19 cellular contexts compared by ENCODE assay signal in the genomic region with DNA sequence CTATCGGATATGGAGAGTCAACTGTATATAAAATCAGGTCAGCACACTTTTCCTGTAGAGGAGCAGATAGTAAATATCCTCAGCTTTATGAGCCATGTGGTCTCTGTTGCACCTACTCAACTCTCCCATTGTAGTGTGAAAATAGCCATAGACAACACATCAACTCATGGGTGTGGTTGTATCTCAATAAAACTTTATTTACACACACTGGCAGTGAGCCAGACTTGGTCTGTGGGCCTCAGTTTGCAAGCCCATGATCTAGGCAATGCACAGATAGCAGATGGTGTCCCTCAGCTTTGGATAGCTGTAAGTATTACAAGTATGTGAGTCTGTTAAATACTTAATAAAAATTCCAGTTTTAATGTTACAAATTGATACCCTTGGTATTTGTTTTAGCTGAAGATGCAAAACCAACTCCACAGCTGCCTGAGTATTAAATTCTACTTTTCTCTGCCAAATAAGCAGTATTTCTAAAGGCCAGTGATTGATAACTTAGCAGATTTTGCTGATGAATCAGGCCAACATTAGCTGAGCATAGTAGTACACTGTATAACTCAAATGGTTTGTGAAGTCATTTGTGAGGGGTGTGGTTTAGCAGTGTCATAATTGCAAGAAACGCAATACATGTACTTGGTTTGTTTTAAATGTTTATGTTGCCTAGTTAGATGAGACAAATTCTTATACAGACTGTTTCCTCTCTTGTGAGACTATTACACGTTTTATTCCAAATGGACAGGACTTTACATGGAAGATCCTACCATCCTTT.
DNase-seq lines count a peak whose midpoint lies in the region; ATAC-seq and TF ChIP-seq lines count a peak whose summit lies in the region.
"Had no signal": no experiment of that assay in that cellular context is flagged by ENCODE, and none has a peak within 500 bp of the region (broad histone marks: within the 10 kb centered on the region; RNA-seq: fewer than 3 reads in every experiment).

No MANE protein-coding gene starts in this region.

- H3K4me3 Mint-ChIP-seq in CD14-positive monocyte = no peak overlapping the region
- peak overlapping the region; percentile 28 for H3K4me3 Mint-ChIP-seq in activated naive CD8-positive, alpha-beta T cell treated with anti-CD3 and anti-CD28 coated beads, Interleukin-2, amount 10 ng/mL, durations not matched to agents 7 days and 5 days
- no peak overlapping the region for H3K4me3 Mint-ChIP-seq in activated T-cell treated with anti-CD3 and anti-CD28 coated beads, Interleukin-2, amount 50 U/mL, for 4 hours

- no peak overlapping the region for H3K18ac ChIP-seq in mesenchymal stem cell (ENCODE audit: low read depth in 1 of 2, low read length in 2 of 2)

- no peak for ATAC-seq in activated naive CD8-positive, alpha-beta T cell treated with anti-CD3 and anti-CD28 coated beads, Interleukin-2, amount 10 ng/mL, durations not matched to agents 7 days and 5 days (ENCODE audit: low read depth)
- no peak for ATAC-seq in activated T-cell treated with anti-CD3 and anti-CD28 coated beads, Interleukin-2, amount 50 U/mL, for 4 hours

- peaks cover 23% of the 10 kb centered on the region for H3K4me1 Mint-ChIP-seq in CD14-positive monocyte
- H3K4me1 Mint-ChIP-seq in activated naive CD8-positive, alpha-beta T cell treated with anti-CD3 and anti-CD28 coated beads, Interleukin-2, amount 10 ng/mL, durations not matched to agents 7 days and 5 days = peaks cover 15% of the 10 kb centered on the region
- peaks cover 18% of the 10 kb centered on the region for H3K4me1 Mint-ChIP-seq in activated T-cell treated with anti-CD3 and anti-CD28 coated beads, Interleukin-2, amount 50 U/mL, for 4 hours (ENCODE audit: low read depth)

- H2BK5ac ChIP-seq in mesenchymal stem cell (ENCODE audit: low read depth, low read length, poor library complexity, severe bottlenecking) = no peak overlapping the region

- H3K79me1 ChIP-seq in mesenchymal stem cell (replicated peaks; ENCODE audit: low read length, poor library complexity, severe bottlenecking) = peaks cover 5% of the 10 kb centered on the region

- no peak overlapping the region for H2AK5ac ChIP-seq in mesenchymal stem cell (ENCODE audit: low read length, severe bottlenecking)

- peaks cover 0 to 16% (median 0%) of the 10 kb centered on the region in 3 donors for H3K27me3 Mint-ChIP-seq in CD14-positive monocyte (ENCODE audit: low read depth in 3 of 3)
- no peaks in the 10 kb centered on the region for H3K27me3 Mint-ChIP-seq in activated naive CD8-positive, alpha-beta T cell treated with anti-CD3 and anti-CD28 coated beads, Interleukin-2, amount 10 ng/mL, durations not matched to agents 7 days and 5 days
- H3K27me3 Mint-ChIP-seq in activated T-cell treated with anti-CD3 and anti-CD28 coated beads, Interleukin-2, amount 50 U/mL, for 4 hours (ENCODE audit: low read depth) = no peaks in the 10 kb centered on the region

- H4K8ac ChIP-seq in mesenchymal stem cell (ENCODE audit: low read length) = no peak overlapping the region

- no peaks in the 10 kb centered on the region for H3K27me3 ChIP-seq in KMS-11 (ENCODE audit: insufficient read depth, low read depth)
- H3K27me3 ChIP-seq in mesenchymal stem cell (ENCODE audit: control insufficient read depth in 1 of 2, insufficient read depth in 1 of 2, low read length in 2 of 2) = no peaks in the 10 kb centered on the region
- no peaks in the 10 kb centered on the region for H3K27me3 ChIP-seq in colonic mucosa
- H3K27me3 ChIP-seq: left lung, right atrium auricular region, thyroid gland had no signal

- H3K27ac ChIP-seq in KMS-11 (peak overlapping the region; percentile 84; the same call in 1 of the 2 replicates), mesenchymal stem cell (ENCODE audit: low read length, poor library complexity, severe bottlenecking) (no peak overlapping the region), colonic mucosa (no peak overlapping the region)
- H3K27ac ChIP-seq: HL-60, right atrium auricular region, RWPE1, thyroid gland had no signal

- intact Hi-C loops in CD14-positive monocyte (cut with micrococcal nuclease) = loop anchor here in 1 of 2 donors (10.0 kb wide), 1 partner anchor 214 kb away; the partner anchor contains the start of gene TBL1X
- intact Hi-C loops in colonic mucosa (cut with DNase I) = no loop called here

- H3K4ac ChIP-seq in mesenchymal stem cell (ENCODE audit: low read depth in 1 of 2, low read length in 2 of 2) = no peak overlapping the region

- no peaks in the 10 kb centered on the region for H3K79me2 ChIP-seq in KMS-11 (ENCODE audit: insufficient read depth, low read depth)

- H4K20me1 ChIP-seq in KMS-11 (ENCODE audit: insufficient read depth) = no peaks in the 10 kb centered on the region

- POLR2A ChIA-PET in activated naive CD8-positive, alpha-beta T cell treated with anti-CD3 and anti-CD28 coated beads, Interleukin-2, amount 10 ng/mL, durations not matched to agents 7 days and 5 days (lab: Charles Lee) = no interaction called here

- peak overlapping the region; percentile 60 for H3K4me2 ChIP-seq in KMS-11
- no peak overlapping the region for H3K4me2 ChIP-seq in mesenchymal stem cell (ENCODE audit: low read length, poor library complexity, severe bottlenecking)

- no peak overlapping the region for H2BK120ac ChIP-seq in mesenchymal stem cell (ENCODE audit: low read depth, low read length)

- H3K4me3 ChIP-seq in KMS-11 (IDR thresholded peaks at IDR 0.05; ENCODE audit: insufficient read depth, low read depth, low read length) = no peak overlapping the region
- no peak overlapping the region for H3K4me3 ChIP-seq in mesenchymal stem cell (ENCODE audit: insufficient read depth in 1 of 2, low read depth in 1 of 2, low read length in 2 of 2)
- no peak overlapping the region for H3K4me3 ChIP-seq in colonic mucosa
- H3K4me3 ChIP-seq: HAP-1, left lung, right atrium auricular region, thyroid gland had no signal

- H3K4me1 ChIP-seq in KMS-11 (ENCODE audit: low read depth, poor library complexity, severe bottlenecking) (peaks cover 26% of the 10 kb centered on the region), mesenchymal stem cell (ENCODE audit: control insufficient read depth, insufficient read depth, low read depth, low read length) (peaks cover 5% of the 10 kb centered on the region), colonic mucosa (no peaks in the 10 kb centered on the region)
- H3K4me1 ChIP-seq: HAP-1, left lung, right atrium auricular region, thyroid gland had no signal

- H3K36me3 Mint-ChIP-seq in CD14-positive monocyte = peaks cover 23 to 34% of the 10 kb centered on the region in 2 donors
- peaks cover 10% of the 10 kb centered on the region for H3K36me3 Mint-ChIP-seq in activated naive CD8-positive, alpha-beta T cell treated with anti-CD3 and anti-CD28 coated beads, Interleukin-2, amount 10 ng/mL, durations not matched to agents 7 days and 5 days
- H3K36me3 Mint-ChIP-seq in activated T-cell treated with anti-CD3 and anti-CD28 coated beads, Interleukin-2, amount 50 U/mL, for 4 hours (ENCODE audit: insufficient read depth) = peaks cover 18% of the 10 kb centered on the region

- no peak overlapping the region for H2BK12ac ChIP-seq in mesenchymal stem cell (ENCODE audit: low read length in 2 of 2)

- no peaks in the 10 kb centered on the region for H3K36me3 ChIP-seq in KMS-11 (ENCODE audit: insufficient read depth)
- H3K36me3 ChIP-seq in mesenchymal stem cell (ENCODE audit: control insufficient read depth in 1 of 2, insufficient read depth in 2 of 2, low read depth in 1 of 2, low read length in 2 of 2) = peaks cover 0 to 17% of the 10 kb centered on the region in 2 experiments
- no peaks in the 10 kb centered on the region for H3K36me3 ChIP-seq in colonic mucosa
- H3K36me3 ChIP-seq: left lung, right atrium auricular region, thyroid gland had no signal

- H3K9me3 ChIP-seq in mesenchymal stem cell (ENCODE audit: control insufficient read depth, low read length) = no peaks in the 10 kb centered on the region
- no peaks in the 10 kb centered on the region for H3K9me3 ChIP-seq in colonic mucosa
- H3K9me3 ChIP-seq: left lung, right atrium auricular region, thyroid gland had no signal

- no peak overlapping the region for H2AFZ ChIP-seq in KMS-11 (ENCODE audit: low read depth)
- no peak overlapping the region for H2AFZ ChIP-seq in mesenchymal stem cell (ENCODE audit: low read depth, low read length)

- TF ChIP-seq CTCF in CD14-positive monocyte (IDR thresholded peaks at IDR 0.05) (no peak), KMS-11 (conservative IDR thresholded peaks at IDR 0.05; ENCODE audit: low read depth, low read length) (no peak), colonic mucosa (IDR thresholded peaks at IDR 0.05) (no peak)

- no peak overlapping the region for H2BK15ac ChIP-seq in mesenchymal stem cell (ENCODE audit: low read depth, poor library complexity, severe bottlenecking)

- no peak overlapping the region for H3K9ac ChIP-seq in KMS-11
- H3K9ac ChIP-seq in mesenchymal stem cell (ENCODE audit: low read length) = no peak overlapping the region
- no peak overlapping the region for H3K9ac ChIP-seq in colonic mucosa (ENCODE audit: low read depth in 2 of 2, low read length in 2 of 2)

- no peak overlapping the region for H3K23ac ChIP-seq in mesenchymal stem cell (ENCODE audit: low read length in 2 of 2)

- WGBS in mesenchymal stem cell = 100% methylated on average over 1 of the region's 3 CpGs

- peak overlapping the region in 4 of 7 donors; percentile 18 to 89 (median 79) for H3K27ac Mint-ChIP-seq in CD14-positive monocyte
- H3K27ac Mint-ChIP-seq in activated naive CD8-positive, alpha-beta T cell treated with anti-CD3 and anti-CD28 coated beads, Interleukin-2, amount 10 ng/mL, durations not matched to agents 7 days and 5 days = peak overlapping the region; percentile 63

- peaks cover 0 to 17% (median 0%) of the 10 kb centered on the region in 7 donors for H3K9me3 Mint-ChIP-seq in CD14-positive monocyte
- peaks cover 8% of the 10 kb centered on the region for H3K9me3 Mint-ChIP-seq in activated naive CD8-positive, alpha-beta T cell treated with anti-CD3 and anti-CD28 coated beads, Interleukin-2, amount 10 ng/mL, durations not matched to agents 7 days and 5 days
- no peaks in the 10 kb centered on the region for H3K9me3 Mint-ChIP-seq in activated T-cell treated with anti-CD3 and anti-CD28 coated beads, Interleukin-2, amount 50 U/mL, for 4 hours

- H3K14ac ChIP-seq in mesenchymal stem cell (ENCODE audit: low read length in 2 of 2) = no peak overlapping the region

- DNase-seq in CD14-positive monocyte (ENCODE audit: low spot score) (no peak), mesenchymal stem cell (peak; percentile 68), colonic mucosa (no peak)
- no peak for DNase-seq in activated naive CD8-positive, alpha-beta T cell treated with anti-CD3 and anti-CD28 coated beads, Interleukin-2, amount 10 ng/mL, durations not matched to agents 7 days and 5 days
- DNase-seq in activated effector memory CD4-positive, alpha-beta T cell treated with anti-CD3 and anti-CD28 coated beads, Interleukin-2, amount 50 U/mL, for 16 hours = no peak
- no peak for DNase-seq in activated T-cell treated with anti-CD3 and anti-CD28 coated beads, Interleukin-2, amount 50 U/mL, for 4 hours
- DNase-seq: central memory CD4-positive, alpha-beta T cell; DMS79 treated with DMSO at 0.1 percent for 48 hours; effector CD4-positive, alpha-beta T cell; left lung; NCI-H1930; NCI-H446; SW 1271; thyroid gland had no signal

- no peak overlapping the region for H4K91ac ChIP-seq in mesenchymal stem cell (ENCODE audit: low read length)
